Comparison of ENCODE assay signal across 10 cellular contexts in the genomic region with DNA sequence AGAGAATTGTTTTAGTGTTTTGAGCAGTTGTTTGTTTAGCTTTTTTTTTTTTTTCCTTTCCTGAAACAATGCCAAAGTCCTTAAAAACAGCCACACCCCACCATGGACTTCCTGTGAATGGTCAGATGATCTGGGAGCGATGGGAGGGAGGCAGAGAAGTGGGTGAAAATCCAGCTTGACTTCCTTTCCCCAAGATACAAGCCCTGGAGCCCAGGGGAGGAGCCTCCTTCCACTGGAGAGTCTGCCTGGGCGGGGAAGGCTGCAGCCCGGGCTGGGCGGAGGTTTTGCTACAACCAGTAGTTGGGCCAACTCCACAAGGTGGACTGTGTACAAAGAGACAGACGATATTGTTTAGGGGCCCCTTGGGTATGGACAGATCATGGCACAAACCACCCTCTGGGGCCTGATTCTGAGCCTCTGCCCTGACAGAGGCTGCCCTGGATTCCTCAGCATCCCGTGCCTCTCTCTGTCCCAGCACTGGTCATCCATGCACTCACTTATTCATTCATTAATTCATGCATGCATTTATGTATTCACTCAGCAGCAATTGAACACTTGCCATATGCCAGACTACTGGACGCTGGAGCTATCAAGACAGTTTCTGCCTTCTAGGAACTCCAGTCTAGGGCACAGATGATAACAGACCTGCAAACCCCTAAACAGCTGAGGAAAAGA. TPM values are rescaled to one million over a fixed set of nuclear protein-coding genes. Genes with fewer than 3 reads are reported as not detected.
DNase-seq lines count a peak whose midpoint lies in the region; ATAC-seq and TF ChIP-seq lines count a peak whose summit lies in the region.
"Had no signal": no experiment of that assay in that cellular context is flagged by ENCODE, and none has a peak within 500 bp of the region (broad histone marks: within the 10 kb centered on the region; RNA-seq: fewer than 3 reads in every experiment).

No MANE protein-coding gene starts in this region.

- no peaks in the 10 kb centered on the region; the same call in 1 of the 2 replicates for H3K4me1 ChIP-seq in GM23338 (ENCODE audit: insufficient read depth)
- H3K4me1 ChIP-seq in RWPE2 (ENCODE audit: insufficient read depth, poor library complexity, severe bottlenecking): peaks cover 10% of the 10 kb centered on the region
- H3K4me1 ChIP-seq in foreskin keratinocyte: no peaks in the 10 kb centered on the region
- H3K4me1 ChIP-seq in sigmoid colon: peaks cover 0 to 56% (median 46%) of the 10 kb centered on the region in 4 donors

- no peak overlapping the region for H3K27ac ChIP-seq in GM23338 (ENCODE audit: low read depth)
- peak overlapping the region; percentile 48 for H3K27ac ChIP-seq in RWPE2 (ENCODE audit: poor library complexity, severe bottlenecking)
- H3K27ac ChIP-seq in foreskin keratinocyte: no peak overlapping the region
- peak overlapping the region; percentile 19 to 53 (median 34) for H3K27ac ChIP-seq in sigmoid colon
- H3K27ac ChIP-seq in WERI-Rb-1: no peak overlapping the region

- H3K27ac Mint-ChIP-seq in GM23338: no peak overlapping the region
- H3K27ac Mint-ChIP-seq in stimulated activated naive CD8-positive, alpha-beta T cell treated with anti-CD3 and anti-CD28 coated beads, Interleukin-15, amount 100 ng/mL, for 72 hours: peak overlapping the region in 1 of 2 donors; percentile 27
- H3K27ac Mint-ChIP-seq: activated naive CD4-positive, alpha-beta T cell treated with anti-CD3 and anti-CD28 coated beads, Interleukin-2, amount 50 U/mL, for 24 hours had no signal

- H3K9me3 ChIP-seq in RWPE2 (ENCODE audit: severe bottlenecking) (no peaks in the 10 kb centered on the region), sigmoid colon (no peaks in the 10 kb centered on the region), WERI-Rb-1 (ENCODE audit: severe bottlenecking) (no peaks in the 10 kb centered on the region)

- H3K36me3 Mint-ChIP-seq in GM23338 (ENCODE audit: low read depth): peaks cover 8% of the 10 kb centered on the region
- H3K36me3 Mint-ChIP-seq: activated naive CD4-positive, alpha-beta T cell treated with anti-CD3 and anti-CD28 coated beads, Interleukin-2, amount 50 U/mL, for 24 hours had no signal

- H3K79me2 ChIP-seq in GM23338 (replicated peaks; ENCODE audit: insufficient read depth): no peaks in the 10 kb centered on the region

- no peak overlapping the region for H2AFZ ChIP-seq in GM23338

- no peaks in the 10 kb centered on the region for H3K9me3 Mint-ChIP-seq in GM23338
- H3K9me3 Mint-ChIP-seq in stimulated activated naive CD8-positive, alpha-beta T cell treated with anti-CD3 and anti-CD28 coated beads, Interleukin-15, amount 100 ng/mL, for 72 hours: no peaks in the 10 kb centered on the region
- H3K9me3 Mint-ChIP-seq: activated naive CD4-positive, alpha-beta T cell treated with anti-CD3 and anti-CD28 coated beads, Interleukin-2, amount 50 U/mL, for 24 hours had no signal

- H3K9me2 ChIP-seq in GM23338 (ENCODE audit: insufficient read depth): 0 out of 2 replicates have a peak, but pooled peaks cover under 1% of the 10 kb centered on the region

- no peaks in the 10 kb centered on the region for H3K36me3 ChIP-seq in GM23338 (ENCODE audit: insufficient read depth)
- H3K36me3 ChIP-seq in RWPE2 (ENCODE audit: low read depth): peaks cover 3% of the 10 kb centered on the region; the same call in 1 of the 2 replicates
- H3K36me3 ChIP-seq in sigmoid colon: peaks cover 0 to 6% (median 0%) of the 10 kb centered on the region in 4 donors
- H3K36me3 ChIP-seq in WERI-Rb-1: peaks cover 3% of the 10 kb centered on the region

- intact Hi-C loops in sigmoid colon (cut with DNase I): no loop called here

- WGBS in sigmoid colon, 2 donors: 14 to 53% methylated on average over 7 of the region's 7 CpGs

- H4K20me1 ChIP-seq in GM23338 (replicated peaks; ENCODE audit: insufficient read depth): no peaks in the 10 kb centered on the region

- H3F3A ChIP-seq in GM23338 (replicated peaks; ENCODE audit: low read depth): no peaks in the 10 kb centered on the region

- peaks cover 10% of the 10 kb centered on the region; the same call in 2 of the 3 replicates for H3K4me1 Mint-ChIP-seq in GM23338
- H3K4me1 Mint-ChIP-seq in stimulated activated naive CD8-positive, alpha-beta T cell treated with anti-CD3 and anti-CD28 coated beads, Interleukin-15, amount 100 ng/mL, for 72 hours: no peaks in the 10 kb centered on the region
- H3K4me1 Mint-ChIP-seq: activated naive CD4-positive, alpha-beta T cell treated with anti-CD3 and anti-CD28 coated beads, Interleukin-2, amount 50 U/mL, for 24 hours had no signal

- TF ChIP-seq CTCF in GM23338 (conservative IDR thresholded peaks at IDR 0.05; ENCODE audit: low read depth in 2 of 2) (no peak), RWPE2 (IDR thresholded peaks at IDR 0.05; ENCODE audit: poor library complexity, severe bottlenecking) (no peak), foreskin keratinocyte (conservative IDR thresholded peaks at IDR 0.05) (no peak), sigmoid colon (IDR thresholded peaks at IDR 0.05) (no peak), WERI-Rb-1 (IDR thresholded peaks at IDR 0.05; ENCODE audit: low read depth, low read length) (no peak)

- no peak for TF ChIP-seq POLR2A in sigmoid colon (IDR thresholded peaks at IDR 0.05)

- H3K27me3 ChIP-seq in GM23338 (ENCODE audit: insufficient read depth) (no peaks in the 10 kb centered on the region), RWPE2 (ENCODE audit: insufficient read depth, poor library complexity, severe bottlenecking) (no peaks in the 10 kb centered on the region), foreskin keratinocyte (no peaks in the 10 kb centered on the region), sigmoid colon (no peaks in the 10 kb centered on the region), WERI-Rb-1 (ENCODE audit: insufficient read depth, low read depth, severe bottlenecking) (no peaks in the 10 kb centered on the region)

- H3K27me3 Mint-ChIP-seq in GM23338 (ENCODE audit: insufficient read depth, low read depth, poor library complexity): peaks cover 4% of the 10 kb centered on the region
- no peaks in the 10 kb centered on the region for H3K27me3 Mint-ChIP-seq in stimulated activated naive CD8-positive, alpha-beta T cell treated with anti-CD3 and anti-CD28 coated beads, Interleukin-15, amount 100 ng/mL, for 72 hours
- H3K27me3 Mint-ChIP-seq: activated naive CD4-positive, alpha-beta T cell treated with anti-CD3 and anti-CD28 coated beads, Interleukin-2, amount 50 U/mL, for 24 hours had no signal

- DNase-seq in GM23338 (ENCODE audit: low spot score) (peak; percentile 48), RWPE2 (ENCODE audit: low spot score) (peak; percentile 71), foreskin keratinocyte (peak in 1 of 2 donors; percentile 50), sigmoid colon (peak; percentile 86), WERI-Rb-1 (no peak), retina (no peak)
- no peak for DNase-seq in stimulated activated naive CD8-positive, alpha-beta T cell treated with anti-CD3 and anti-CD28 coated beads, Interleukin-15, amount 100 ng/mL, for 72 hours
- DNase-seq: occipital lobe had no signal

- H3K4me3 ChIP-seq in GM23338 (no peak overlapping the region), RWPE2 (ENCODE audit: severe bottlenecking) (no peak overlapping the region), sigmoid colon (no peak overlapping the region), WERI-Rb-1 (ENCODE audit: low read depth, low read length) (no peak overlapping the region)

- ATAC-seq in GM23338 (peak; percentile 72), RWPE2 (ENCODE audit: low read depth) (peak; percentile 88), foreskin keratinocyte (peak; percentile 54), GM21528 (IDR thresholded peaks at IDR 0.05; ENCODE audit: low FRiP score, unreplicated experiment) (no peak)
- ATAC-seq in stimulated activated naive CD8-positive, alpha-beta T cell treated with anti-CD3 and anti-CD28 coated beads, Interleukin-15, amount 100 ng/mL, for 72 hours: no peak

- no peak for TF ChIP-seq EP300 in sigmoid colon (IDR thresholded peaks at IDR 0.05)

- no peak overlapping the region for H3K4me2 ChIP-seq in GM23338

- no peak overlapping the region for H3K4me3 Mint-ChIP-seq in GM23338
- no peak overlapping the region for H3K4me3 Mint-ChIP-seq in stimulated activated naive CD8-positive, alpha-beta T cell treated with anti-CD3 and anti-CD28 coated beads, Interleukin-15, amount 100 ng/mL, for 72 hours
- H3K4me3 Mint-ChIP-seq: activated naive CD4-positive, alpha-beta T cell treated with anti-CD3 and anti-CD28 coated beads, Interleukin-2, amount 50 U/mL, for 24 hours had no signal

TF ChIP-seq in GM23338, 12 proteins besides CTCF, POLR2A, EP300 and RAD21 (continues in another document):
- TF ChIP-seq STAT1 (IDR thresholded peaks at IDR 0.05; ENCODE audit: unreplicated experiment) (no peak), ZNF331 (CRISPR knock-in tag; IDR thresholded peaks at IDR 0.05; ENCODE audit: low read depth) (no peak), ZNF114 (CRISPR knock-in tag; IDR thresholded peaks at IDR 0.05) (no peak), EZH2phosphoT487 (IDR thresholded peaks at IDR 0.05; ENCODE audit: unreplicated experiment) (no peak), CREB1 (CRISPR knock-in tag; IDR thresholded peaks at IDR 0.05; ENCODE audit: low read depth) (no peak), EZH2 (IDR thresholded peaks at IDR 0.05; ENCODE audit: low read depth, unreplicated experiment) (no peak), JUNB (IDR thresholded peaks at IDR 0.05; ENCODE audit: unreplicated experiment) (no peak)

RNA-seq across cellular contexts. Expression of gene WSB1, which starts 29.8 kb away (rescaled TPM):
- total RNA-seq in GM23338 (2014; rRNA removed; shearing (Covaris generic)): 99.7 and 108 TPM in 2 replicates
- polyA plus RNA-seq in GM23338 (2016; fragmentation: Nextera tagmentation; extraction: Ambion mirVana) (86.3 and 101 TPM in 2 replicates), foreskin keratinocyte (11.6 and 14.1 TPM in 2 replicates), sigmoid colon (10 to 100 TPM; 23.4 to 65.2 (median 26.4) TPM)
- total RNA-seq in foreskin keratinocyte (41.5 and 44.3 TPM in 2 replicates), sigmoid colon (100 to 1,000 TPM; 111 to 240 (median 188) TPM)

Comparison
In these comparisons a context has a peak if more than half of its experiments do, and no peak if none do; other contexts are left out.
1. ATAC-seq: peak in GM23338 (single experiment), RWPE2 (single experiment) and foreskin keratinocyte (single experiment); none in GM21528 (single experiment) and stimulated activated naive CD8-positive, alpha-beta T cell treated with anti-CD3 and anti-CD28 coated beads, Interleukin-15, amount 100 ng/mL, for 72 hours (single experiment).
2. DNase-seq: peak in GM23338 (single experiment), RWPE2 (single experiment) and sigmoid colon (single experiment); none in WERI-Rb-1 (single experiment), retina (single experiment) and stimulated activated naive CD8-positive, alpha-beta T cell treated with anti-CD3 and anti-CD28 coated beads, Interleukin-15, amount 100 ng/mL, for 72 hours (0 of 2).
3. H3K27ac ChIP-seq: peak in RWPE2 (single experiment) and sigmoid colon (4 of 4); none in GM23338 (single experiment), foreskin keratinocyte (single experiment) and WERI-Rb-1 (single experiment).